9 cellular contexts compared by ENCODE assay signal in the genomic region with DNA sequence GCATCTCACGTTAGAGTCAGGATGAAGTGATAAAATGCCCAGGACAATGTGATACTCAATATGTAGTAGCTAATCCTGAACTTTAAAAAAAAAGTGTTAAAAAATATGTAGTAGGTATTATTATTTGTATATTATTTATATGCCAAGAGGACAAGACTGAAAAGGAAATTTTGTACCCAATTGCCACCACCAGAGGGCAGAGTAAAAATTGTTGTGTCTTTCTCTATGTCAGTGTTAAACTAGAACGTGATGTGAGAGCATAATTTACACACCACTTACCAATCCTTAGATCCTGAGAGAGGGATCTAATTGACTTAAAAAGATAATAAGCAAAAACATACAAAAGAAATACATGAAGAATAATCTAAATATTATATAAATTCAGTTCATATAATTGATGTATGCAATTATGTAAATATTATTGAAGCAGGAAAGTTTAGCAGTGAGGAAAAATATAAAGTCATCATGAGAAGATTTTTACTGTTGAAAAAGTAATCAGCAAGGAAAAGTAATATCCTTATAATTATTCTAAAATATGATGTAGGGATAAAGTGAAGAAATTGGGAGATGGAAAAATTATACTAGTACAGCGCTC.
A peak's percentile ranks its signal among the peaks of the same experiment; 100 is the strongest.
DNase-seq lines count a peak whose midpoint lies in the region; ATAC-seq, FAIRE-seq and TF ChIP-seq lines count a peak whose summit lies in the region.
"Had no signal": no experiment of that assay in that cellular context is flagged by ENCODE, and none has a peak within 500 bp of the region (broad histone marks: within the 10 kb centered on the region; RNA-seq: fewer than 3 reads in every experiment).

No MANE protein-coding gene starts in this region.

- no TSS peak for BruUV-seq in GM12878 (replicated peaks; lab: Mats Ljungman, UMichigan)

- H3K79me2 ChIP-seq in GM12878 (ENCODE audit: control insufficient read depth, insufficient read depth, low read length), result no peaks in the 10 kb centered on the region

- H3K4me1 ChIP-seq in GM12878 (ENCODE audit: control insufficient read depth, insufficient read depth, low read length), result no peaks in the 10 kb centered on the region

- no peak overlapping the region for H3K4me2 ChIP-seq in GM12878 (ENCODE audit: control insufficient read depth, insufficient read depth)

- no peaks in the 10 kb centered on the region for H3K9me3 ChIP-seq in GM12878 (replicated peaks; ENCODE audit: control insufficient read depth, insufficient read depth, low read length)

- no peak overlapping the region for H3K9ac ChIP-seq in GM12878 (ENCODE audit: control insufficient read depth, insufficient read depth, low read length)

- POLR2A ChIA-PET in GM12878 (lab: Charles Lee), result no interaction called here

- intact Hi-C loops in GM12878 (cut with micrococcal nuclease; ENCODE audit: unreplicated experiment), result loop anchor here (5.0 kb wide), 2 partner anchors 136 to 301 kb away; no protein-coding TSS in a partner anchor

- no peak for TF ChIP-seq POLR2A in GM12878 (IDR thresholded peaks at IDR 0.05; ENCODE audit: low read depth, low read length)

- no peaks in the 10 kb centered on the region; the same call in 1 of the 2 replicates for H4K20me1 ChIP-seq in GM12878 (ENCODE audit: control insufficient read depth, insufficient read depth)

- peak; percentile 68 for ATAC-seq in GM19455 (IDR thresholded peaks at IDR 0.05; ENCODE audit: unreplicated experiment)
- peak; percentile 79 for ATAC-seq in GM12878
- peak; percentile 63 for ATAC-seq in left lobe of liver
- ATAC-seq in HG03097 (IDR thresholded peaks at IDR 0.05; ENCODE audit: low FRiP score, unreplicated experiment), result no peak
- no peak for ATAC-seq in HG02840 (IDR thresholded peaks at IDR 0.05; ENCODE audit: low FRiP score, unreplicated experiment)
- ATAC-seq: activated naive CD4-positive, alpha-beta T cell treated with anti-CD3 and anti-CD28 coated beads, Interleukin-2, amount 50 U/mL, for 72 hours had no signal

- no peak overlapping the region for H3K4me3 ChIP-seq in GM12878

- in situ Hi-C loops in GM12878 (cut with MboI), result no loop called here

- H3K27me3 ChIP-seq in GM12878 (replicated peaks in 1 of 2; ENCODE audit: control insufficient read depth in 2 of 2, insufficient read depth in 2 of 2, low read length in 1 of 2), result no peaks in the 10 kb centered on the region

- RAD21 ChIA-PET in GM12878 (lab: Charles Lee; ENCODE audit: unreplicated experiment), result interaction anchor here (0.7 to 2.9 kb wide), 5 partner anchors 13 to 151 kb away, joined by 3 to 15 read pairs (median 3); no protein-coding TSS in a partner anchor

- FAIRE-seq in GM12878 (lab: Jason Lieb, UNC), result peak; percentile 7

- CTCF ChIA-PET in GM12878 (lab: Yijun Ruan, JAX), result interaction anchor here (0.7 to 7.8 kb wide), 17 partner anchors 10 to 317 kb away, joined by 3 to 56 read pairs (median 5); no protein-coding TSS in a partner anchor

- H3K36me3 ChIP-seq in GM12878 (ENCODE audit: control insufficient read depth in 2 of 2, insufficient read depth in 2 of 2, low read length in 1 of 2), result no peaks in the 10 kb centered on the region

- SMC1A ChIA-PET in GM12878 (lab: Charles Lee; ENCODE audit: uncharacterized antibody, unreplicated experiment), result interaction anchor here (0.6 to 2.6 kb wide), 8 partner anchors 11 to 135 kb away, joined by 3 to 16 read pairs (median 6); no protein-coding TSS in a partner anchor

- no peak overlapping the region for H3K27ac ChIP-seq in GM12878 (ENCODE audit: control insufficient read depth, insufficient read depth)

- DNase-seq in NCI-H82 (lab: John Stamatoyannopoulos, UW) (peak; percentile 64), NCI-H82 treated with DMSO at 0.1 percent for 48 hours (lab: John Stamatoyannopoulos, UW; ENCODE audit: unreplicated experiment) (no peak), NCI-H1092 treated with DMSO at 0.1 percent for 48 hours (lab: John Stamatoyannopoulos, UW) (peak; percentile 29), GM12878 (ENCODE audit: low read depth, low spot score) (no peak), left lobe of liver (ENCODE audit: low spot score) (no peak)

- H2AFZ ChIP-seq in GM12878 (ENCODE audit: control insufficient read depth, low read depth, low read length), result no peak overlapping the region

- peak; percentile 46 to 53 (median 49); a peak in 5 of 6 replicates for TF ChIP-seq CTCF in GM12878 (IDR thresholded peaks at IDR 0.05 in 2 of 3, conservative IDR thresholded peaks at IDR 0.05 in 1 of 3; ENCODE audit: control insufficient read depth in 2 of 3, extremely low read depth in 1 of 3, insufficient read depth in 1 of 3, low read depth in 3 of 3, low read length in 3 of 3)

- WGBS in GM12878 (ENCODE audit: insufficient coverage, insufficient replicate concordance, low lambda C conversion rate, missing lambda C conversion rate), result 63% methylated on average over 3 of the region's 3 CpGs

- TF ChIP-seq RAD21 in GM12878 (IDR thresholded peaks at IDR 0.05; ENCODE audit: insufficient read depth, low read depth, low read length), result peak; percentile 33

- no peak for TF ChIP-seq EP300 in GM12878 (IDR thresholded peaks at IDR 0.05; ENCODE audit: borderline replicate concordance in 1 of 2, control insufficient read depth in 1 of 2, low read depth in 2 of 2, low read length in 2 of 2)

TF ChIP-seq in GM12878, 131 proteins besides CTCF, POLR2A, EP300 and RAD21:
- TF ChIP-seq SMC3 (IDR thresholded peaks at IDR 0.05; ENCODE audit: borderline replicate concordance, low read length) (peak; percentile 40; the same call in 1 of the 2 replicates), RELA (IDR thresholded peaks at IDR 0.05; ENCODE audit: borderline replicate concordance, partially characterized antibody) (no peak), ZNF274 (IDR thresholded peaks at IDR 0.05; ENCODE audit: insufficient read depth, insufficient read length) (no peak), BHLHE40 (IDR thresholded peaks at IDR 0.05; ENCODE audit: borderline replicate concordance in 1 of 2, low read depth in 2 of 2, low read length in 1 of 2) (peak; percentile 24 to 28; a peak in 1 of 4 replicates), NBN (IDR thresholded peaks at IDR 0.05) (no peak), NR2C1 (IDR thresholded peaks at IDR 0.05) (no peak), SREBF1 (IDR thresholded peaks at IDR 0.05; ENCODE audit: low read length) (no peak)
- TF ChIP-seq, protein P1, sequence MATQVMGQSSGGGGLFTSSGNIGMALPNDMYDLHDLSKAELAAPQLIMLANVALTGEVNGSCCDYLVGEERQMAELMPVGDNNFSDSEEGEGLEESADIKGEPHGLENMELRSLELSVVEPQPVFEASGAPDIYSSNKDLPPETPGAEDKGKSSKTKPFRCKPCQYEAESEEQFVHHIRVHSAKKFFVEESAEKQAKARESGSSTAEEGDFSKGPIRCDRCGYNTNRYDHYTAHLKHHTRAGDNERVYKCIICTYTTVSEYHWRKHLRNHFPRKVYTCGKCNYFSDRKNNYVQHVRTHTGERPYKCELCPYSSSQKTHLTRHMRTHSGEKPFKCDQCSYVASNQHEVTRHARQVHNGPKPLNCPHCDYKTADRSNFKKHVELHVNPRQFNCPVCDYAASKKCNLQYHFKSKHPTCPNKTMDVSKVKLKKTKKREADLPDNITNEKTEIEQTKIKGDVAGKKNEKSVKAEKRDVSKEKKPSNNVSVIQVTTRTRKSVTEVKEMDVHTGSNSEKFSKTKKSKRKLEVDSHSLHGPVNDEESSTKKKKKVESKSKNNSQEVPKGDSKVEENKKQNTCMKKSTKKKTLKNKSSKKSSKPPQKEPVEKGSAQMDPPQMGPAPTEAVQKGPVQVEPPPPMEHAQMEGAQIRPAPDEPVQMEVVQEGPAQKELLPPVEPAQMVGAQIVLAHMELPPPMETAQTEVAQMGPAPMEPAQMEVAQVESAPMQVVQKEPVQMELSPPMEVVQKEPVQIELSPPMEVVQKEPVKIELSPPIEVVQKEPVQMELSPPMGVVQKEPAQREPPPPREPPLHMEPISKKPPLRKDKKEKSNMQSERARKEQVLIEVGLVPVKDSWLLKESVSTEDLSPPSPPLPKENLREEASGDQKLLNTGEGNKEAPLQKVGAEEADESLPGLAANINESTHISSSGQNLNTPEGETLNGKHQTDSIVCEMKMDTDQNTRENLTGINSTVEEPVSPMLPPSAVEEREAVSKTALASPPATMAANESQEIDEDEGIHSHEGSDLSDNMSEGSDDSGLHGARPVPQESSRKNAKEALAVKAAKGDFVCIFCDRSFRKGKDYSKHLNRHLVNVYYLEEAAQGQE (IDR thresholded peaks at IDR 0.05; ENCODE audit: low read depth, low read length), result no peak
- TF ChIP-seq, protein P2, sequence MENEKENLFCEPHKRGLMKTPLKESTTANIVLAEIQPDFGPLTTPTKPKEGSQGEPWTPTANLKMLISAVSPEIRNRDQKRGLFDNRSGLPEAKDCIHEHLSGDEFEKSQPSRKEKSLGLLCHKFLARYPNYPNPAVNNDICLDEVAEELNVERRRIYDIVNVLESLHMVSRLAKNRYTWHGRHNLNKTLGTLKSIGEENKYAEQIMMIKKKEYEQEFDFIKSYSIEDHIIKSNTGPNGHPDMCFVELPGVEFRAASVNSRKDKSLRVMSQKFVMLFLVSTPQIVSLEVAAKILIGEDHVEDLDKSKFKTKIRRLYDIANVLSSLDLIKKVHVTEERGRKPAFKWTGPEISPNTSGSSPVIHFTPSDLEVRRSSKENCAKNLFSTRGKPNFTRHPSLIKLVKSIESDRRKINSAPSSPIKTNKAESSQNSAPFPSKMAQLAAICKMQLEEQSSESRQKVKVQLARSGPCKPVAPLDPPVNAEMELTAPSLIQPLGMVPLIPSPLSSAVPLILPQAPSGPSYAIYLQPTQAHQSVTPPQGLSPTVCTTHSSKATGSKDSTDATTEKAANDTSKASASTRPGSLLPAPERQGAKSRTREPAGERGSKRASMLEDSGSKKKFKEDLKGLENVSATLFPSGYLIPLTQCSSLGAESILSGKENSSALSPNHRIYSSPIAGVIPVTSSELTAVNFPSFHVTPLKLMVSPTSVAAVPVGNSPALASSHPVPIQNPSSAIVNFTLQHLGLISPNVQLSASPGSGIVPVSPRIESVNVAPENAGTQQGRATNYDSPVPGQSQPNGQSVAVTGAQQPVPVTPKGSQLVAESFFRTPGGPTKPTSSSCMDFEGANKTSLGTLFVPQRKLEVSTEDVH (IDR thresholded peaks at IDR 0.05; ENCODE audit: low read depth, partially characterized antibody), result no peak

Comparison
In these comparisons a context has a peak if more than half of its experiments do, and no peak if none do; other contexts are left out.
1. DNase-seq: peak in NCI-H82 (single experiment) and NCI-H1092 treated with DMSO at 0.1 percent for 48 hours (single experiment); none in NCI-H82 treated with DMSO at 0.1 percent for 48 hours (single experiment), GM12878 (single experiment) and left lobe of liver (single experiment).
2. ATAC-seq: peak in GM19455 (single experiment), GM12878 (single experiment) and left lobe of liver (single experiment); none in HG03097 (single experiment) and HG02840 (single experiment).